ENCODE assay signal across 8 cellular contexts in the genomic region with DNA sequence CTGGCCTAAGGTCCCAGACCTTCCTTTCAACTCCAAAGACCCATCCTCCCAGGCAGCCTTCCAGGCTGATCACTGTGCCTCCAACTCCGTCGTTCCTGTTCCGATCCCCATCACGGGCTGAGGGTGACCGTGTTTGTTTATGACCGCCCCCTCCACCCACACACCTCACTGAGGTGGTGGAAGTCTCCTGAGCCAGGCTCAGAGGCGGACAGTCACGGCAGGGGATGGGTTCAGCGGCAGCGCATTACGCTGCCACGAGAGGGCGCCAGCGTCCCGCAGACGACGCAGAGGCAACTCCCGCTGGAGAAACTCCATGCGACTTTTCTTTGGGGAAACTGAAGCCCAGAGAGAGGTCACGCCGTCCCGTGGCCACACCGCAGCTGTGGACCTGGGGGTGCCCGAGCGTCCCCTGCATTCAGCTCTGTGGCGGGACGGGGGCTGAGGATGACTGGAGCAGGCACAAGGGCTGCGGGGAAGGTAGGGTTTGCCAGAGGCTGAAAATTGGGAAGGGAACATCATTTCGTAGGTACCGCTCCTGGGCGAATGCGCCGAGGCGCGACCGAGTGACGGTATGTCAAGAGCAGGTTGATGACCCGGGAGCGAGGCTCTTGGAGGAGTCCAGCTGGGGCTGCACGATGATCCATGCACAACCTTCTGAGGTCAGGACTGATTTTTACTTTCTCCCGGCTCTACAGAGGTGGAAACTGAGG. TPM values are rescaled to one million over a fixed set of nuclear protein-coding genes. Genes with fewer than 3 reads are reported as not detected.
DNase-seq lines count a peak whose midpoint lies in the region; ATAC-seq and TF ChIP-seq lines count a peak whose summit lies in the region.

No MANE protein-coding gene starts in this region.

- no peaks in the 10 kb centered on the region for H3K27me3 ChIP-seq in duodenal mucosa (ENCODE audit: control insufficient read depth in 1 of 2, insufficient read depth in 2 of 2, low read length in 2 of 2)

- peak; percentile 94 for DNase-seq in GM10266 (ENCODE audit: extremely low spot score)
- DNase-seq in NCI-H460 (ENCODE audit: extremely low read depth, low read depth): peak; percentile 57
- DNase-seq in activated CD4-positive, alpha-beta T cell treated with anti-CD3 and anti-CD28 coated beads, Interleukin-2, amount 50 U/mL, for 4 hours: peak; percentile 76 to 77
- DNase-seq in lower leg skin (ENCODE audit: low spot score in 2 of 2): peak; percentile 75 to 97
- DNase-seq in stimulated activated CD4-positive, alpha-beta T cell treated with anti-CD3 and anti-CD28 coated beads, Interleukin-4, amount 100 ng/mL, for 4 hours: peak; percentile 75 to 81

- H3K36me3 ChIP-seq in duodenal mucosa (ENCODE audit: control insufficient read depth in 1 of 2, insufficient read depth in 2 of 2, low read length in 2 of 2): peaks cover 22% of the 10 kb centered on the region in 2 donors

- TF ChIP-seq POLR2A in lower leg skin (IDR thresholded peaks at IDR 0.05): no peak

- TF ChIP-seq CTCF in GM10266 (IDR thresholded peaks at IDR 0.05; ENCODE audit: control insufficient read depth, insufficient read depth, low read depth, missing control alignments): peak; percentile 99
- peak in 1 of 3 donors; percentile 82 for TF ChIP-seq CTCF in lower leg skin (IDR thresholded peaks at IDR 0.05)

- no peaks in the 10 kb centered on the region for H3K9me3 ChIP-seq in duodenal mucosa (ENCODE audit: control insufficient read depth in 1 of 2, low read length in 2 of 2)

- intact Hi-C loops in lower leg skin (cut with DNase I; ENCODE audit: low total_unique reads): loop anchor here (2.0 kb wide), 1 partner anchor 52 kb away; no protein-coding TSS in a partner anchor

- 0 to 1% methylated on average over 34 to 41 of the region's 41 CpGs for WGBS in lower leg skin, 2 donors

- peak; percentile 53 for ATAC-seq in HG02970 (IDR thresholded peaks at IDR 0.05; ENCODE audit: low FRiP score, unreplicated experiment)
- no peak for ATAC-seq in GM19452 (IDR thresholded peaks at IDR 0.05; ENCODE audit: unreplicated experiment)

- peaks cover 15 to 18% of the 10 kb centered on the region in 2 donors for H3K4me1 ChIP-seq in duodenal mucosa (ENCODE audit: control insufficient read depth in 1 of 2, insufficient read depth in 2 of 2, low read length in 2 of 2)

- H3K9ac ChIP-seq in duodenal mucosa (ENCODE audit: low read depth in 1 of 2, low read length in 2 of 2): peak overlapping the region; percentile 59 to 76

- H3K27ac ChIP-seq in duodenal mucosa (ENCODE audit: low read depth, low read length): peak overlapping the region; percentile 73

- H3K4me3 ChIP-seq in duodenal mucosa (ENCODE audit: low read depth in 1 of 2, low read length in 2 of 2) (peak overlapping the region; percentile 67 to 79), lower leg skin (ENCODE audit: low read depth, poor library complexity, severe bottlenecking) (peak overlapping the region; percentile 23)

RNA-seq across cellular contexts. Expression of gene ARRDC2, which starts 0.9 kb away (rescaled TPM):
- total RNA-seq in NCI-H460 (2014; rRNA removed; shearing (Covaris generic)): 94.3 and 95.4 TPM in 2 replicates
- 242 and 289 TPM in 2 replicates for polyA plus RNA-seq in NCI-H460 (2014; cell fraction: nucleus; rRNA removed)
- total RNA-seq in lower leg skin: 10 to 100 TPM; 54.1 to 92.8 (median 73.5) TPM

RNA-seq across cellular contexts. Expression of gene KCNN1, which starts 40.1 kb away (rescaled TPM):
- total RNA-seq in NCI-H460 (2014; rRNA removed; shearing (Covaris generic)): 0.10 TPM in 1 of 2 replicates, not detected in the other
- polyA plus RNA-seq in NCI-H460 (2014; cell fraction: nucleus; rRNA removed): 0.13 TPM in 1 of 2 replicates, not detected in the other
- under 1 TPM in 1 of 4 donors, not detected in 3; 0.36 TPM for total RNA-seq in lower leg skin
